8 cellular contexts compared by ENCODE assay signal in genomic region chr2:47344890-47345583, GRCh38. TPM values are rescaled to one million over a fixed set of nuclear protein-coding genes. Genes with fewer than 3 reads are reported as not detected.
A peak's percentile ranks its signal among the peaks of the same experiment; 100 is the strongest.
DNase-seq lines count a peak whose midpoint lies in the region; ATAC-seq and TF ChIP-seq lines count a peak whose summit lies in the region.

No MANE protein-coding gene starts in this region.

- TF ChIP-seq POLR2A in HCT116 (IDR thresholded peaks at IDR 0.05; ENCODE audit: borderline replicate concordance, extremely low read depth, insufficient read depth, insufficient read length): peak; percentile 50
- no peak for TF ChIP-seq POLR2A in testis (IDR thresholded peaks at IDR 0.05)

- TF ChIP-seq RAD21 in HCT116 (IDR thresholded peaks at IDR 0.05; ENCODE audit: low read depth): no peak

- TF ChIP-seq CTCF in HCT116 (IDR thresholded peaks at IDR 0.05 in 2 of 3, conservative IDR thresholded peaks at IDR 0.05 in 1 of 3; ENCODE audit: borderline replicate concordance in 1 of 3, insufficient read depth in 1 of 3, low read depth in 2 of 3, low read length in 2 of 3): peak in 1 of 3 experiments; percentile 27; a peak in 1 of 6 replicates
- peak in 40 of 56 donors; percentile 10 to 60 (median 36) for TF ChIP-seq CTCF in dorsolateral prefrontal cortex (IDR thresholded peaks at IDR 0.05 in 54 of 56, conservative IDR thresholded peaks at IDR 0.05 in 2 of 56; ENCODE audit: low read depth in 1 of 56, partially characterized antibody in 56 of 56)
- peak in 1 of 3 experiments; percentile 38 for TF ChIP-seq CTCF in testis (IDR thresholded peaks at IDR 0.05)

- H3K27ac ChIP-seq in HCT116 (ENCODE audit: low read depth, low read length) (peak overlapping the region; percentile 86), dorsolateral prefrontal cortex (peak overlapping the region; percentile 42 to 97 (median 88)), testis (peak overlapping the region; percentile 66 to 69)

- 13 to 18% methylated on average over 13 of the region's 13 CpGs for WGBS in testis, 2 donors

- H3K27me3 ChIP-seq in HCT116 (ENCODE audit: insufficient read depth, low read length) (no peaks in the 10 kb centered on the region), dorsolateral prefrontal cortex (no peaks in the 10 kb centered on the region), testis (no peaks in the 10 kb centered on the region)

- H3K36me3 ChIP-seq in HCT116 (ENCODE audit: control insufficient read depth in 1 of 2, insufficient read depth in 2 of 2, low read length in 2 of 2) (no peaks in the 10 kb centered on the region), testis (ENCODE audit: low read depth, missing control alignments) (no peaks in the 10 kb centered on the region)

- CTCF ChIA-PET in HCT116 (lab: Charles Lee): interaction anchor here (0.7 to 1.5 kb wide), 6 partner anchors 10 to 426 kb away, joined by 3 to 18 read pairs (median 4); no protein-coding TSS in a partner anchor

- H3K9ac ChIP-seq in HCT116 (ENCODE audit: low read length): peak overlapping the region; percentile 61

- peak overlapping the region; percentile 44 to 56 for H3K4me3 ChIP-seq in HCT116 (replicated peaks in 1 of 2; ENCODE audit: low read depth in 1 of 2, low read length in 2 of 2)
- peak overlapping the region; percentile 27 to 76 (median 58) for H3K4me3 ChIP-seq in dorsolateral prefrontal cortex
- H3K4me3 ChIP-seq in testis: peak overlapping the region; percentile 12 to 29

- RAD21 ChIA-PET in HCT116 (lab: Charles Lee; ENCODE audit: low non-redundant PET in 1 of 2, low total read pairs in 2 of 2, uncharacterized antibody in 2 of 2, unreplicated experiment in 2 of 2): interaction anchor here (0.7 to 2.5 kb wide), 4 partner anchors 10 to 43 kb away, joined by 3 to 10 read pairs (median 4); no protein-coding TSS in a partner anchor

- ATAC-seq in HCT116 (peak; percentile 96), left lobe of liver (peak; percentile 92), GM19467 (IDR thresholded peaks at IDR 0.05; ENCODE audit: unreplicated experiment) (no peak)

- DNase-seq in HCT116 (ENCODE audit: low read depth, low spot score): peak; percentile 86
- DNase-seq in NCI-H748 treated with DMSO at 0.1 percent for 48 hours (lab: John Stamatoyannopoulos, UW): peak; percentile 93
- peak; percentile 69 to 93 (median 90) for DNase-seq in dorsolateral prefrontal cortex
- peak; percentile 79 for DNase-seq in left lobe of liver (ENCODE audit: low spot score)
- peak; percentile 85 for DNase-seq in testis
- no peak for DNase-seq in CD1c-positive myeloid dendritic cell (ENCODE audit: extremely low spot score)
- DNase-seq in GM19240 (ENCODE audit: insufficient read length, low spot score): no peak

- H2AFZ ChIP-seq in HCT116 (ENCODE audit: low read depth, low read length, poor library complexity, severe bottlenecking): peak overlapping the region; percentile 29

- H3K4me2 ChIP-seq in HCT116 (ENCODE audit: low read length): peak overlapping the region; percentile 82

- intact Hi-C loops in HCT116 (cut with micrococcal nuclease): loop anchor here (5.0 kb wide), 1 partner anchor 762 kb away; no protein-coding TSS in a partner anchor
- intact Hi-C loops in dorsolateral prefrontal cortex (cut with DNase I): loop anchor here in 1 of 2 donors (2.0 to 10.0 kb wide), 2 partner anchors 44 to 180 kb away; no protein-coding TSS in a partner anchor
- intact Hi-C loops in testis (cut with DNase I; ENCODE audit: low total_unique reads): no loop called here

- H3K9me2 ChIP-seq in HCT116 (ENCODE audit: insufficient read depth): no peaks in the 10 kb centered on the region

- no peaks in the 10 kb centered on the region for H3K79me2 ChIP-seq in HCT116 (ENCODE audit: insufficient read depth, low read length)

- peaks cover 51 to 66% of the 10 kb centered on the region in 2 experiments for H3K4me1 ChIP-seq in HCT116 (ENCODE audit: control insufficient read depth in 1 of 2, insufficient read depth in 2 of 2, low read length in 2 of 2)
- peaks cover 12% of the 10 kb centered on the region for H3K4me1 ChIP-seq in testis

- BruUV-seq in HCT116 (replicated peaks; lab: Mats Ljungman, UMichigan): TSS peak; percentile 93

- H4K20me1 ChIP-seq in HCT116 (ENCODE audit: insufficient read depth): no peaks in the 10 kb centered on the region

- H3K9me3 ChIP-seq in HCT116 (ENCODE audit: control insufficient read depth in 1 of 2, insufficient read depth in 1 of 2, low read depth in 1 of 2, low read length in 2 of 2): no peaks in the 10 kb centered on the region
- no peaks in the 10 kb centered on the region for H3K9me3 ChIP-seq in testis

- POLR2A ChIA-PET in HCT116 (lab: Charles Lee): interaction anchor here (0.7 to 2.0 kb wide), 8 partner anchors 8 to 438 kb away, joined by 3 to 7 read pairs (median 4); partner anchors contain the start of gene MSH6

TF ChIP-seq in HCT116, 20 proteins besides CTCF, POLR2A, EP300 and RAD21 (continues in another document):
- no peak for TF ChIP-seq CEBPB (IDR thresholded peaks at IDR 0.05; ENCODE audit: low read depth)
- no peak for TF ChIP-seq ZFX (IDR thresholded peaks at IDR 0.05)
- peak; percentile 55 for TF ChIP-seq SP1 (IDR thresholded peaks at IDR 0.05; ENCODE audit: low read depth)
- TF ChIP-seq, protein P1, sequence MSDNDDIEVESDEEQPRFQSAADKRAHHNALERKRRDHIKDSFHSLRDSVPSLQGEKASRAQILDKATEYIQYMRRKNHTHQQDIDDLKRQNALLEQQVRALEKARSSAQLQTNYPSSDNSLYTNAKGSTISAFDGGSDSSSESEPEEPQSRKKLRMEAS (IDR thresholded peaks at IDR 0.05): peak; percentile 85; the same call in 1 of the 2 replicates
- TF ChIP-seq ATF3 (IDR thresholded peaks at IDR 0.05): no peak
- TF ChIP-seq EGR1 (IDR thresholded peaks at IDR 0.05; ENCODE audit: low read depth): no peak
- TF ChIP-seq POLR2AphosphoS5 (IDR thresholded peaks at IDR 0.05; ENCODE audit: low read depth, low read length): peak; percentile 92
- TF ChIP-seq CBX3 (IDR thresholded peaks at IDR 0.05; ENCODE audit: low read depth): no peak; the same call in 1 of the 2 replicates
- no peak for TF ChIP-seq EZH2phosphoT487 (IDR thresholded peaks at IDR 0.05; ENCODE audit: borderline replicate concordance)
- no peak for TF ChIP-seq SRF (IDR thresholded peaks at IDR 0.05; ENCODE audit: low read depth)
- TF ChIP-seq EZH2 (IDR thresholded peaks at IDR 0.05): no peak
- no peak for TF ChIP-seq ZNF274 (IDR thresholded peaks at IDR 0.05; ENCODE audit: low read depth, low read length)
- TF ChIP-seq FOSL1 (IDR thresholded peaks at IDR 0.05; ENCODE audit: low read depth): no peak
- peak; percentile 26 for TF ChIP-seq TCF7L2 (IDR thresholded peaks at IDR 0.05; ENCODE audit: borderline replicate concordance, extremely low read depth, insufficient read depth, insufficient read length)
- no peak for TF ChIP-seq ELF1 (IDR thresholded peaks at IDR 0.05; ENCODE audit: borderline replicate concordance, low read depth)
- no peak for TF ChIP-seq JUND (IDR thresholded peaks at IDR 0.05)
- TF ChIP-seq, protein P2, sequence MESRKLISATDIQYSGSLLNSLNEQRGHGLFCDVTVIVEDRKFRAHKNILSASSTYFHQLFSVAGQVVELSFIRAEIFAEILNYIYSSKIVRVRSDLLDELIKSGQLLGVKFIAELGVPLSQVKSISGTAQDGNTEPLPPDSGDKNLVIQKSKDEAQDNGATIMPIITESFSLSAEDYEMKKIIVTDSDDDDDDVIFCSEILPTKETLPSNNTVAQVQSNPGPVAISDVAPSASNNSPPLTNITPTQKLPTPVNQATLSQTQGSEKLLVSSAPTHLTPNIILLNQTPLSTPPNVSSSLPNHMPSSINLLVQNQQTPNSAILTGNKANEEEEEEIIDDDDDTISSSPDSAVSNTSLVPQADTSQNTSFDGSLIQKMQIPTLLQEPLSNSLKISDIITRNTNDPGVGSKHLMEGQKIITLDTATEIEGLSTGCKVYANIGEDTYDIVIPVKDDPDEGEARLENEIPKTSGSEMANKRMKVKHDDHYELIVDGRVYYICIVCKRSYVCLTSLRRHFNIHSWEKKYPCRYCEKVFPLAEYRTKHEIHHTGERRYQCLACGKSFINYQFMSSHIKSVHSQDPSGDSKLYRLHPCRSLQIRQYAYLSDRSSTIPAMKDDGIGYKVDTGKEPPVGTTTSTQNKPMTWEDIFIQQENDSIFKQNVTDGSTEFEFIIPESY (IDR thresholded peaks at IDR 0.05; ENCODE audit: extremely low read depth, insufficient replicate concordance, low read length): no peak
- peak; percentile 19 for TF ChIP-seq YY1 (IDR thresholded peaks at IDR 0.05; ENCODE audit: extremely low read depth, insufficient replicate concordance, low read depth, low read length)

RNA-seq across cellular contexts. Expression of gene EPCAM, which starts 24.1 kb away (rescaled TPM):
- 274 TPM for total RNA-seq in HCT116 (2021; ENCODE audit: unreplicated experiment)
- polyA plus RNA-seq in HCT116 (2012): 191 and 235 TPM in 2 replicates
- 10 to 100 TPM in 2 of 120 experiments, 1 to 10 TPM in 104, under 1 TPM in 10, not detected in 4; 0.62 to 11.2 (median 1.9) TPM for total RNA-seq in dorsolateral prefrontal cortex
- total RNA-seq in left lobe of liver: 2.5 TPM
- 10 to 100 TPM; 32.1 to 32.8 TPM for total RNA-seq in testis
- 54.5 TPM for polyA plus RNA-seq in testis (ENCODE audit: insufficient read depth, low read depth, low replicate concordance)

RNA-seq across cellular contexts. Expression of gene MSH2, which starts 57.9 kb away (rescaled TPM):
- 54.9 TPM for total RNA-seq in HCT116 (2021; ENCODE audit: unreplicated experiment)
- 11.9 and 17.4 TPM in 2 replicates for polyA plus RNA-seq in HCT116 (2012)
- total RNA-seq in dorsolateral prefrontal cortex: 10 to 100 TPM; 19.7 to 57.3 (median 39.9) TPM
- 3.3 TPM for total RNA-seq in left lobe of liver
- total RNA-seq in testis: 10 to 100 TPM; 24.3 to 25.3 TPM
- 23.5 TPM for polyA plus RNA-seq in testis (ENCODE audit: insufficient read depth, low read depth, low replicate concordance)

Comparison
In these comparisons a context has a peak if more than half of its experiments do, and no peak if none do; other contexts are left out.
1. DNase-seq: peak in HCT116 (single experiment), NCI-H748 treated with DMSO at 0.1 percent for 48 hours (single experiment), dorsolateral prefrontal cortex (10 of 10), left lobe of liver (single experiment) and testis (single experiment); none in CD1c-positive myeloid dendritic cell (single experiment) and GM19240 (single experiment).
2. Peak in every context shown above with its lines, with median percentiles within 50 percentile points of each other: H3K27ac ChIP-seq and H3K4me3 ChIP-seq.